8 cellular contexts compared by ENCODE assay signal in the genomic region with DNA sequence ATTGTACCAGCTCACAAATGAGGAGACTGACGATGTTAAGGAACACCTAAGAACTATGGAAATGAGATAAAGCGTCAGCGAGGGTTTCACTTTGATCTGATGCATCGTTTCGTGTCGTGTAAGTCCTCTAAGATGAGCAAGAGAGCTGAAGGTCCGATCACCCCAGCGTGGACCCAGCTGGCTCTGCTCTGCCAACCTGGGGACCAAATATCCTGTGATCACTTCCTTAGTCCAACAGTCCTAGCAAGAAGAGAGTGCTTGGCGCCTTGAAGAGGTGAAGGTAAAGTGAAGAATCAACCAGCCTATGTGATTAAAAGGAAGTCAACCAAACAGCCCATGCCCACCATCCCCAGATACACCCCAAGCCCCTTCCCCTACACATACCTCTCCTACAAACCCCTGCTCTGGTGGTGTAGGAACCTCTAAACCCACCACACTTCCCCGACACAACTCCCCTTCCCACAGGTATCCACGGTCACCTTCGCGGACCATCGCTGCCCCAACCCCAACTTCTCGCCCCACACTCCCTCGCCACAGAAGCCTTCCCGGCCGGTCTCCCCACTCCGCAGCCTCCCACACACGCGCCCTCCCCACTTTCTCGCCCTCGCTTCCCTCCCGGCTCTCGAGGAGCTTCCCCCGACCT. TPM values are rescaled to one million over a fixed set of nuclear protein-coding genes. Genes with fewer than 3 reads are reported as not detected.
DNase-seq lines count a peak whose midpoint lies in the region; ATAC-seq and TF ChIP-seq lines count a peak whose summit lies in the region.

No MANE protein-coding gene starts in this region.

- peak overlapping the region; percentile 80 for H3K4me2 ChIP-seq in parathyroid adenoma (ENCODE audit: low read length)

- peak overlapping the region; percentile 97 for H3K4me3 ChIP-seq in fibroblast of pulmonary artery (replicated peaks; ENCODE audit: low read depth, low read length)
- peak overlapping the region; percentile 98 for H3K4me3 ChIP-seq in parathyroid adenoma (ENCODE audit: low read depth, low read length)

- ATAC-seq in HG03469 (IDR thresholded peaks at IDR 0.05; ENCODE audit: unreplicated experiment): no peak

- peak overlapping the region; percentile 74 for H2AFZ ChIP-seq in parathyroid adenoma

- H3K36me3 ChIP-seq in KOPT-K1 (ENCODE audit: insufficient read depth, low read length) (0 out of 2 replicates have a peak, but pooled peaks cover 8% of the 10 kb centered on the region), parathyroid adenoma (ENCODE audit: control insufficient read depth, insufficient read depth, low read length) (no peaks in the 10 kb centered on the region)

- no peaks in the 10 kb centered on the region for H3K27me3 ChIP-seq in parathyroid adenoma (ENCODE audit: control insufficient read depth, insufficient read depth, low read length)

- peak; percentile 10 for DNase-seq in SIG-M5 treated with dmso at 0.1 percent for 504 hours (lab: John Stamatoyannopoulos, UW; ENCODE audit: unreplicated experiment)
- DNase-seq in SIG-M5 (lab: John Stamatoyannopoulos, UW): no peak
- peak; percentile 33 for DNase-seq in activated T-cell treated with anti-CD3 and anti-CD28 coated beads for 48 hours (ENCODE audit: low read depth)
- DNase-seq in fibroblast of pulmonary artery (ENCODE audit: low read depth): peak; percentile 18
- no peak for DNase-seq in mucosa of gallbladder (ENCODE audit: low spot score)

- H3K4me1 ChIP-seq in parathyroid adenoma: no peaks in the 10 kb centered on the region

- peak overlapping the region; percentile 85 for H3K9ac ChIP-seq in parathyroid adenoma

- TF ChIP-seq CTCF in fibroblast of pulmonary artery (IDR thresholded peaks at IDR 0.05; ENCODE audit: low read length, missing control alignments): no peak
- no peak for TF ChIP-seq CTCF in parathyroid adenoma (IDR thresholded peaks at IDR 0.05)

- H3K79me2 ChIP-seq in parathyroid adenoma: peaks cover 17% of the 10 kb centered on the region

- H3K9me3 ChIP-seq in KOPT-K1 (ENCODE audit: insufficient read depth, low read length, poor library complexity, severe bottlenecking) (no peaks in the 10 kb centered on the region), parathyroid adenoma (ENCODE audit: control insufficient read depth, low read length) (peaks cover 5% of the 10 kb centered on the region)

- peak overlapping the region; percentile 92 for H3K27ac ChIP-seq in KOPT-K1 (ENCODE audit: low read depth, low read length, poor library complexity, severe bottlenecking)
- H3K27ac ChIP-seq in parathyroid adenoma: peak overlapping the region; percentile 95

RNA-seq across cellular contexts. Expression of a gene that starts 0.7 kb away (rescaled TPM):
- total RNA-seq in mucosa of gallbladder: 15.8 TPM

RNA-seq across cellular contexts. Expression of a gene that starts 26.9 kb away (rescaled TPM):
- total RNA-seq in mucosa of gallbladder: 22.3 TPM

Comparison
In these comparisons a context has a peak if more than half of its experiments do, and no peak if none do; other contexts are left out.
1. DNase-seq: peak in SIG-M5 treated with dmso at 0.1 percent for 504 hours (single experiment), activated T-cell treated with anti-CD3 and anti-CD28 coated beads for 48 hours (single experiment) and fibroblast of pulmonary artery (single experiment); none in SIG-M5 (single experiment) and mucosa of gallbladder (single experiment).